ENCODE assay signal across 8 cellular contexts in the genomic region with DNA sequence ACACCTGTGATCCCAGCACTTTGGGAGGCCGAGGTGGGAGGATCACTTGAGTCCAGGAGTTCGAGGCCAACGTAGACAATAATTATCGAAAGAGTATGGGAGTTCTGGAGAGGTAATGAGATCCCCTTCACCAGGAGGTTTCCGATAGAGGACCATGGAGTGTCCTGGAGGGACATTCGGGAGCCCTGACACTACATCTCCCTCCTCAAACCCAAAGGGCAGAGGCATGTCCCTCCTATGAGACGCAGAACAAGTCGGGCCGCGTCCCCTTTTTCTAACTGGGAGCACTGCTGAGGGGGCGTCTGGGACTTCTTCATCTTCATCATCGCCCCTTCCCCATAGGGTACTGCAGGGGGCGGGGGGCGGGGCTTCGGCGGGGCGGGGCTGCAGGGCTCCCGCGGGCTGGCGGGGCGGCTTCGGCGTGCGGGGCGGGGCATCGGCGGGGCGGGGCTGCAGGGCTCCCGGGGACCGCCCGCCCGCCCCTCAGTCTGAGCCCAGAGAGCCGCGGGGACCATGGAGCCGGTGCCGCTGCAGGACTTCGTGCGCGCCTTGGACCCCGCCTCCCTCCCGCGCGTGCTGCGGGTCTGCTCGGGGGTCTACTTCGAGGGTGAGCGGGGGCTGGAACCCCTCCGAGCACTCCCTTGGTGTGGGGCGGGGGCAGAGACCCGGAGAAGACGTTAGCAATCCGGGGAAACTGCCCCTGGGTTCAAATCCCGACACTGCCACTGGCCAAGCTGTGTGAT. TPM values are rescaled to one million over a fixed set of nuclear protein-coding genes. Genes with fewer than 3 reads are reported as not detected.
DNase-seq lines count a peak whose midpoint lies in the region; ATAC-seq, FAIRE-seq and TF ChIP-seq lines count a peak whose summit lies in the region.

Gene THEMIS2 (plus strand): TSS at position 486 of the 743 bp plus-strand sequence. CDS start 28 bp downstream, at position 514.

- no peaks in the 10 kb centered on the region for H3K36me3 Mint-ChIP-seq in chondrocyte (ENCODE audit: low read depth)

- peak; percentile 54; the same call in 1 of the 2 replicates for TF ChIP-seq POLR2A in GM12891 (IDR thresholded peaks at IDR 0.05; ENCODE audit: low read depth, low read length)

- DNase-seq in GM12891 (ENCODE audit: insufficient read length, low spot score) (peak; percentile 83), M059J (ENCODE audit: low read depth) (peak; percentile 56), chondrocyte (ENCODE audit: low spot score) (no peak), left lobe of liver (ENCODE audit: low spot score) (peak; percentile 68)
- DNase-seq in activated CD4-positive, alpha-beta T cell treated with anti-CD3 and anti-CD28 coated beads for 24 hours (ENCODE audit: low read depth in 2 of 2), result peak; percentile 69 to 74
- peak; percentile 84 to 86 for DNase-seq in stimulated activated CD4-positive, alpha-beta T cell treated with anti-CD3 and anti-CD28 coated beads, Interleukin-2, amount 100 ng/mL, for 24 hours

- ATAC-seq in left lobe of liver, result peak; percentile 84
- no peak for ATAC-seq in HG03025 (IDR thresholded peaks at IDR 0.05; ENCODE audit: low FRiP score, unreplicated experiment)
- ATAC-seq in GM21619 (IDR thresholded peaks at IDR 0.05; ENCODE audit: unreplicated experiment), result no peak

- no peak within 1 kb of the TSS for H3K27ac Mint-ChIP-seq in chondrocyte (ENCODE audit: unreplicated experiment)

- FAIRE-seq in GM12891 (lab: Jason Lieb, UNC), result no peak

- peaks cover 3% of the 10 kb centered on the region for H3K27me3 Mint-ChIP-seq in chondrocyte (ENCODE audit: low read depth)

- no peak for TF ChIP-seq CTCF in chondrocyte (IDR thresholded peaks at IDR 0.05)

- peaks cover 17% of the 10 kb centered on the region for H3K4me1 Mint-ChIP-seq in chondrocyte (ENCODE audit: low read depth)

- H3K4me3 Mint-ChIP-seq in chondrocyte (ENCODE audit: unreplicated experiment), result peak within 1 kb of the TSS; percentile 77

- H3K9me3 Mint-ChIP-seq in chondrocyte (ENCODE audit: low read depth), result no peaks in the 10 kb centered on the region

TF ChIP-seq in GM12891, 5 proteins besides CTCF, POLR2A, EP300 and RAD21:
- no peak for TF ChIP-seq POU2F2 (IDR thresholded peaks at IDR 0.05; ENCODE audit: low read depth, low read length)
- TF ChIP-seq POLR2AphosphoS5 (IDR thresholded peaks at IDR 0.05; ENCODE audit: low read depth, low read length), result peak; percentile 68
- peak; percentile 66; the same call in 1 of the 2 replicates for TF ChIP-seq TAF1 (IDR thresholded peaks at IDR 0.05; ENCODE audit: low read depth, low read length)

RNA-seq across cellular contexts. Expression of gene THEMIS2, which starts in this region (rescaled TPM):
- 38.9 TPM for polyA plus RNA-seq in GM12891 (2012; ENCODE audit: low read depth, missing spikeins)
- 13.6 and 23.5 TPM in 2 replicates for total RNA-seq in M059J (2014; rRNA removed; shearing (Covaris generic))
- total RNA-seq in chondrocyte (1.2 to 3.9 TPM (median 1.6 TPM) in 3 replicates), left lobe of liver (4.3 TPM)
